In the genomic region with DNA sequence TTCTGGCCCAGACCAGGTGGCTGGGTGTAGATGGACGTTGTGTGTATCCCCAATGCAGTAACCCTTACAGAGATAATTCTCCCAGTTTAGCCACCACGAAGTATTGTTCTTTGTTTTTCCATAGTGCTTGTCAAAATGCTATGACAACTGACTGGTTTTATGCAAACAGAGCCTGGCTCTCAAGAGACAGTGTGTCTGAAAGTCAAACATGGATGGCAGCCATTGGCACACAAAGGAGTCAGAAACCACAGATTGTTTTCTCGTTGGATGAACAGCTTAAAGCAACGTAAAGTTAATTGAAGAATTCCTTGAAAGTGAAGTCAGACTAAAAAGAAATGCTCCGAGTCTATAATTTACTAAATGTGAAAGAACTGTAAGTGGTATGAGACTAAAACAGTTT, we compare ENCODE assay signal across 13 cellular contexts.
A peak's percentile ranks its signal among the peaks of the same experiment; 100 is the strongest.
DNase-seq lines count a peak whose midpoint lies in the region; ATAC-seq and TF ChIP-seq lines count a peak whose summit lies in the region.
"Had no signal": no experiment of that assay in that cellular context is flagged by ENCODE, and none has a peak within 500 bp of the region (broad histone marks: within the 10 kb centered on the region; RNA-seq: fewer than 3 reads in every experiment).

No MANE protein-coding gene starts in this region.

- no TSS peak for BruUV-seq in MCF 10A (replicated peaks; lab: Mats Ljungman, UMichigan)

- no peak for TF ChIP-seq POLR2A in breast epithelium (IDR thresholded peaks at IDR 0.05)

- intact Hi-C loops in breast epithelium (cut with DNase I; ENCODE audit: low total_unique reads) (no loop called here), MCF 10A (cut with micrococcal nuclease) (no loop called here), tibial artery (cut with DNase I; ENCODE audit: low total_unique reads) (no loop called here)

- CTCF ChIA-PET in MCF 10A (lab: Yijun Ruan, JAX) = interaction anchor here (1.7 kb wide), 1 partner anchor 180 kb away, joined by 5 read pairs; no protein-coding TSS in a partner anchor

- H3K4me1 Mint-ChIP-seq in MCF 10A (ENCODE audit: insufficient read depth, unreplicated experiment) = peaks cover 8% of the 10 kb centered on the region

- no peak for ATAC-seq in HG03175 (IDR thresholded peaks at IDR 0.05; ENCODE audit: unreplicated experiment)
- ATAC-seq: stimulated activated naive B cell treated with anti-CD40 and anti-IgM and Interleukin-4, amounts not matched to agents 10 μg/mL and 1 μg/mL and 100 μg/mL, for 72 hours had no signal

- H3K27ac Mint-ChIP-seq in MCF 10A (ENCODE audit: low read depth, unreplicated experiment) = no peak overlapping the region
- H3K27ac Mint-ChIP-seq: stimulated activated naive B cell treated with anti-CD40 and anti-IgM and Interleukin-4, amounts not matched to agents 10 μg/mL and 1 μg/mL and 100 μg/mL, for 72 hours had no signal

- no peaks in the 10 kb centered on the region for H3K9me3 Mint-ChIP-seq in MCF 10A (ENCODE audit: unreplicated experiment)
- H3K9me3 Mint-ChIP-seq: stimulated activated naive B cell treated with anti-CD40 and anti-IgM and Interleukin-4, amounts not matched to agents 10 μg/mL and 1 μg/mL and 100 μg/mL, for 72 hours had no signal

- POLR2A ChIA-PET in MCF 10A (lab: Yijun Ruan, JAX) = no interaction called here

- no peak overlapping the region for H3K4me3 Mint-ChIP-seq in MCF 10A (ENCODE audit: unreplicated experiment)
- H3K4me3 Mint-ChIP-seq: stimulated activated naive B cell treated with anti-CD40 and anti-IgM and Interleukin-4, amounts not matched to agents 10 μg/mL and 1 μg/mL and 100 μg/mL, for 72 hours had no signal

- H3K27me3 ChIP-seq in breast epithelium (no peaks in the 10 kb centered on the region), tibial artery (no peaks in the 10 kb centered on the region)

- H3K27ac ChIP-seq in breast epithelium = peak overlapping the region; percentile 41 to 69
- H3K27ac ChIP-seq in tibial artery = peak overlapping the region; percentile 73 to 80
- H3K27ac ChIP-seq: HL-60 had no signal

- H3K36me3 Mint-ChIP-seq in MCF 10A (ENCODE audit: insufficient read depth, unreplicated experiment) = no peaks in the 10 kb centered on the region

- H3K36me3 ChIP-seq in breast epithelium (no peaks in the 10 kb centered on the region), tibial artery (no peaks in the 10 kb centered on the region)

- H3K9me3 ChIP-seq in breast epithelium (no peaks in the 10 kb centered on the region), tibial artery (no peaks in the 10 kb centered on the region)

- TF ChIP-seq CTCF in breast epithelium (IDR thresholded peaks at IDR 0.05) (no peak), MCF 10A (IDR thresholded peaks at IDR 0.05; ENCODE audit: unreplicated experiment) (no peak), tibial artery (IDR thresholded peaks at IDR 0.05) (no peak)

- H3K27me3 Mint-ChIP-seq in MCF 10A (ENCODE audit: insufficient read depth, unreplicated experiment) = no peaks in the 10 kb centered on the region
- H3K27me3 Mint-ChIP-seq: stimulated activated naive B cell treated with anti-CD40 and anti-IgM and Interleukin-4, amounts not matched to agents 10 μg/mL and 1 μg/mL and 100 μg/mL, for 72 hours had no signal

- no peak overlapping the region for H3K4me3 ChIP-seq in breast epithelium
- no peak overlapping the region for H3K4me3 ChIP-seq in tibial artery
- H3K4me3 ChIP-seq: lung had no signal

- DNase-seq in breast epithelium (ENCODE audit: low spot score in 2 of 2) (no peak), MCF 10A (ENCODE audit: unreplicated experiment) (no peak), NCI-H748 treated with DMSO at 0.1 percent for 48 hours (lab: John Stamatoyannopoulos, UW) (peak; percentile 31), fibroblast of gingiva (ENCODE audit: low read depth) (peak; percentile 77), tibial artery (no peak), C1 segment of cervical spinal cord (lab: John Stamatoyannopoulos, UW) (no peak)
- no peak for DNase-seq in activated T-cell treated with anti-CD3 and anti-CD28 coated beads, Interleukin-2, amount 50 U/mL, for 1 hour
- DNase-seq: AML-193; MV-4-11; stimulated activated naive B cell treated with anti-CD40 and anti-IgM and Interleukin-4, amounts not matched to agents 10 μg/mL and 1 μg/mL and 100 μg/mL, for 72 hours had no signal

- H3K4me1 ChIP-seq in breast epithelium = no peaks in the 10 kb centered on the region
- peaks cover 0 to 65% (median 21%) of the 10 kb centered on the region in 4 donors for H3K4me1 ChIP-seq in tibial artery

Comparison
In these comparisons a context has a peak if more than half of its experiments do, and no peak if none do; other contexts are left out.
1. DNase-seq: peak in NCI-H748 treated with DMSO at 0.1 percent for 48 hours (single experiment) and fibroblast of gingiva (single experiment); none in breast epithelium (0 of 2), MCF 10A (single experiment), tibial artery (0 of 2), activated T-cell treated with anti-CD3 and anti-CD28 coated beads, Interleukin-2, amount 50 U/mL, for 1 hour (single experiment) and C1 segment of cervical spinal cord (0 of 14).